Comparison of ENCODE assay signal across 11 cellular contexts in the genomic region with DNA sequence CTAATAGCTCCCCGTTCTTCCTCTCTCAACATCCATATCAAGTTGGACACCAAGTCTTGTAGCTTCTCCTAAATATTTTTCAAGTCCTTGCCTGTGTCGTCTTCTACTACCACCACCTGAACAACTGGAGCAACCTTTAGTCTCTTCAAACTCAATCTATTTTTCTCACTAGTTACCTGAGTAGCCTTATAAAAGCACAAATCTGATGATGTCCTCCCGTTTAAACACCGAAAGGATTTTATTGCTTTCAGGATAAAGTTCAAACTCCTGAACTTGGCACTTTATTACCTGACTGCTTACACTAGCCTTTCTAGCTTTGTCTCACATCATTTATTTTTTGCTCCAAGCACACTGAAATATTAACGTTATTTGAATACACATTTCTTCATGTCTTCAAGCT. TPM values are rescaled to one million over a fixed set of nuclear protein-coding genes. Genes with fewer than 3 reads are reported as not detected.
A peak's percentile ranks its signal among the peaks of the same experiment; 100 is the strongest.
DNase-seq lines count a peak whose midpoint lies in the region; ATAC-seq and TF ChIP-seq lines count a peak whose summit lies in the region.
"Had no signal": no experiment of that assay in that cellular context is flagged by ENCODE, and none has a peak within 500 bp of the region (broad histone marks: within the 10 kb centered on the region; RNA-seq: fewer than 3 reads in every experiment).

No MANE protein-coding gene starts in this region.

- H3K27ac Mint-ChIP-seq in activated T-cell treated with anti-CD3 and anti-CD28 coated beads, Interleukin-2, amount 50 U/mL, for 72 hours: peak overlapping the region; percentile 74
- no peak overlapping the region for H3K27ac Mint-ChIP-seq in activated T-cell treated with anti-CD3 and anti-CD28 coated beads, Interleukin-2, amount 50 U/mL, for 24 hours
- H3K27ac Mint-ChIP-seq in activated T-helper 1 cell treated with anti-CD3 and anti-CD28 coated beads, Interleukin-12 subunit alpha, Interleukin-12 subunit beta, Interleukin-2, Interleukin-4 antibody, amounts not matched to agents 30 ng/mL and 10 ng/mL and 1 ng/mL, durations not matched to agents 14 hours and 24 hours and 36 hours: peak overlapping the region; percentile 4
- H3K27ac Mint-ChIP-seq in stimulated activated effector memory CD8-positive, alpha-beta T cell treated with anti-CD3 and anti-CD28 coated beads, Interleukin-12 subunit alpha, Interleukin-12 subunit beta, amount 100 ng/mL, for 72 hours: peak overlapping the region; percentile 0

- peaks cover 0 to 8% (median 3%) of the 10 kb centered on the region in 4 donors for H3K4me1 ChIP-seq in right lobe of liver

- H3K4me3 Mint-ChIP-seq in activated T-cell treated with anti-CD3 and anti-CD28 coated beads, Interleukin-2, amount 50 U/mL, for 72 hours: peak overlapping the region; percentile 5 to 91
- H3K4me3 Mint-ChIP-seq in activated T-cell treated with anti-CD3 and anti-CD28 coated beads, Interleukin-2, amount 50 U/mL, for 24 hours: no peak overlapping the region
- peak overlapping the region; percentile 42 for H3K4me3 Mint-ChIP-seq in activated T-helper 1 cell treated with anti-CD3 and anti-CD28 coated beads, Interleukin-12 subunit alpha, Interleukin-12 subunit beta, Interleukin-2, Interleukin-4 antibody, amounts not matched to agents 30 ng/mL and 10 ng/mL and 1 ng/mL, durations not matched to agents 14 hours and 24 hours and 36 hours
- H3K4me3 Mint-ChIP-seq in stimulated activated effector memory CD8-positive, alpha-beta T cell treated with anti-CD3 and anti-CD28 coated beads, Interleukin-12 subunit alpha, Interleukin-12 subunit beta, amount 100 ng/mL, for 72 hours: peak overlapping the region; percentile 68

- H3K27me3 Mint-ChIP-seq in activated T-cell treated with anti-CD3 and anti-CD28 coated beads, Interleukin-2, amount 50 U/mL, for 72 hours (ENCODE audit: low read depth): peaks cover 20% of the 10 kb centered on the region
- H3K27me3 Mint-ChIP-seq in activated T-cell treated with anti-CD3 and anti-CD28 coated beads, Interleukin-2, amount 50 U/mL, for 24 hours: peaks cover 20% of the 10 kb centered on the region
- H3K27me3 Mint-ChIP-seq in activated T-helper 1 cell treated with anti-CD3 and anti-CD28 coated beads, Interleukin-12 subunit alpha, Interleukin-12 subunit beta, Interleukin-2, Interleukin-4 antibody, amounts not matched to agents 30 ng/mL and 10 ng/mL and 1 ng/mL, durations not matched to agents 14 hours and 24 hours and 36 hours (ENCODE audit: insufficient read depth): peaks cover 22% of the 10 kb centered on the region

- DNase-seq in activated T-cell treated with anti-CD3 and anti-CD28 coated beads, Interleukin-2, amount 50 U/mL, for 72 hours: no peak
- DNase-seq in activated T-cell treated with anti-CD3 and anti-CD28 coated beads, Interleukin-2, amount 50 U/mL, for 24 hours: no peak
- no peak for DNase-seq in activated T-helper 1 cell treated with anti-CD3 and anti-CD28 coated beads, Interleukin-12 subunit alpha, Interleukin-12 subunit beta, Interleukin-2, Interleukin-4 antibody, amounts not matched to agents 30 ng/mL and 10 ng/mL and 1 ng/mL, durations not matched to agents 14 hours and 24 hours and 36 hours (ENCODE audit: low spot score)
- DNase-seq in right lobe of liver: no peak
- DNase-seq in stimulated activated effector memory CD8-positive, alpha-beta T cell treated with anti-CD3 and anti-CD28 coated beads, Interleukin-12 subunit alpha, Interleukin-12 subunit beta, amount 100 ng/mL, for 72 hours (ENCODE audit: low spot score in 2 of 2): no peak
- DNase-seq in NCI-H226: no peak
- no peak for DNase-seq in SIG-M5 treated with dmso at 0.1 percent for 504 hours (lab: John Stamatoyannopoulos, UW; ENCODE audit: unreplicated experiment)
- DNase-seq: DMS53; NCI-H1048; stimulated activated CD8-positive, alpha-beta memory T cell treated with anti-CD3 and anti-CD28 coated beads, Interleukin-4, amount 100 ng/mL, for 48 hours had no signal

- 33% methylated on average over 5 of the region's 5 CpGs for WGBS in right lobe of liver (ENCODE audit: insufficient coverage, low coverage, low lambda C conversion rate, missing lambda C conversion rate)

- no peak for TF ChIP-seq POLR2A in right lobe of liver (IDR thresholded peaks at IDR 0.05)

- H3K27ac ChIP-seq in right lobe of liver: peak overlapping the region in 2 of 3 donors; percentile 67 to 77

- ATAC-seq in activated T-cell treated with anti-CD3 and anti-CD28 coated beads, Interleukin-2, amount 50 U/mL, for 72 hours (replicated peaks in 1 of 2): no peak
- ATAC-seq in right lobe of liver (no peak), GM18867 (IDR thresholded peaks at IDR 0.05; ENCODE audit: unreplicated experiment) (no peak)
- ATAC-seq in stimulated activated effector memory CD8-positive, alpha-beta T cell treated with anti-CD3 and anti-CD28 coated beads, Interleukin-12 subunit alpha, Interleukin-12 subunit beta, amount 100 ng/mL, for 72 hours: no peak

- H3K36me3 ChIP-seq in right lobe of liver: no peaks in the 10 kb centered on the region

- no peaks in the 10 kb centered on the region for H3K9me3 Mint-ChIP-seq in activated T-cell treated with anti-CD3 and anti-CD28 coated beads, Interleukin-2, amount 50 U/mL, for 72 hours
- H3K9me3 Mint-ChIP-seq in activated T-cell treated with anti-CD3 and anti-CD28 coated beads, Interleukin-2, amount 50 U/mL, for 24 hours: no peaks in the 10 kb centered on the region
- no peaks in the 10 kb centered on the region for H3K9me3 Mint-ChIP-seq in activated T-helper 1 cell treated with anti-CD3 and anti-CD28 coated beads, Interleukin-12 subunit alpha, Interleukin-12 subunit beta, Interleukin-2, Interleukin-4 antibody, amounts not matched to agents 30 ng/mL and 10 ng/mL and 1 ng/mL, durations not matched to agents 14 hours and 24 hours and 36 hours
- no peaks in the 10 kb centered on the region for H3K9me3 Mint-ChIP-seq in stimulated activated effector memory CD8-positive, alpha-beta T cell treated with anti-CD3 and anti-CD28 coated beads, Interleukin-12 subunit alpha, Interleukin-12 subunit beta, amount 100 ng/mL, for 72 hours

- peaks cover 4% of the 10 kb centered on the region for H3K4me1 Mint-ChIP-seq in activated T-cell treated with anti-CD3 and anti-CD28 coated beads, Interleukin-2, amount 50 U/mL, for 72 hours (ENCODE audit: low read depth)
- H3K4me1 Mint-ChIP-seq in activated T-cell treated with anti-CD3 and anti-CD28 coated beads, Interleukin-2, amount 50 U/mL, for 24 hours (ENCODE audit: low read depth): peaks cover 12% of the 10 kb centered on the region
- H3K4me1 Mint-ChIP-seq in activated T-helper 1 cell treated with anti-CD3 and anti-CD28 coated beads, Interleukin-12 subunit alpha, Interleukin-12 subunit beta, Interleukin-2, Interleukin-4 antibody, amounts not matched to agents 30 ng/mL and 10 ng/mL and 1 ng/mL, durations not matched to agents 14 hours and 24 hours and 36 hours (ENCODE audit: low read depth): peaks cover 25% of the 10 kb centered on the region
- no peaks in the 10 kb centered on the region for H3K4me1 Mint-ChIP-seq in stimulated activated effector memory CD8-positive, alpha-beta T cell treated with anti-CD3 and anti-CD28 coated beads, Interleukin-12 subunit alpha, Interleukin-12 subunit beta, amount 100 ng/mL, for 72 hours

- no peak for TF ChIP-seq CTCF in right lobe of liver (IDR thresholded peaks at IDR 0.05)

- H3K9me3 ChIP-seq in right lobe of liver: no peaks in the 10 kb centered on the region

- no peak overlapping the region for H3K4me3 ChIP-seq in right lobe of liver

- intact Hi-C loops in activated T-helper 1 cell treated with anti-CD3 and anti-CD28 coated beads, Interleukin-12 subunit alpha, Interleukin-12 subunit beta, Interleukin-2, Interleukin-4 antibody, amounts not matched to agents 30 ng/mL and 10 ng/mL and 1 ng/mL, durations not matched to agents 14 hours and 24 hours and 36 hours (cut with micrococcal nuclease): loop anchor here (10.0 kb wide), 1 partner anchor 120 kb away; no protein-coding TSS in a partner anchor
- intact Hi-C loops in right lobe of liver (cut with DNase I): no loop called here

- H3K36me3 Mint-ChIP-seq in activated T-cell treated with anti-CD3 and anti-CD28 coated beads, Interleukin-2, amount 50 U/mL, for 72 hours (ENCODE audit: insufficient read depth in 2 of 2): peaks cover 0 to 2% of the 10 kb centered on the region in 2 donors
- no peaks in the 10 kb centered on the region for H3K36me3 Mint-ChIP-seq in activated T-cell treated with anti-CD3 and anti-CD28 coated beads, Interleukin-2, amount 50 U/mL, for 24 hours (ENCODE audit: low read depth)
- no peaks in the 10 kb centered on the region for H3K36me3 Mint-ChIP-seq in activated T-helper 1 cell treated with anti-CD3 and anti-CD28 coated beads, Interleukin-12 subunit alpha, Interleukin-12 subunit beta, Interleukin-2, Interleukin-4 antibody, amounts not matched to agents 30 ng/mL and 10 ng/mL and 1 ng/mL, durations not matched to agents 14 hours and 24 hours and 36 hours (ENCODE audit: low read depth)
- H3K36me3 Mint-ChIP-seq in stimulated activated effector memory CD8-positive, alpha-beta T cell treated with anti-CD3 and anti-CD28 coated beads, Interleukin-12 subunit alpha, Interleukin-12 subunit beta, amount 100 ng/mL, for 72 hours: peaks cover 7% of the 10 kb centered on the region

- no peaks in the 10 kb centered on the region for H3K27me3 ChIP-seq in right lobe of liver

RNA-seq across cellular contexts. Expression of a gene that starts 1.3 kb away (rescaled TPM):
- 10 to 100 TPM; 40.8 to 56.8 TPM for total RNA-seq in activated T-cell treated with anti-CD3 and anti-CD28 coated beads, Interleukin-2, amount 50 U/mL, for 72 hours
- total RNA-seq in activated T-helper 1 cell treated with anti-CD3 and anti-CD28 coated beads, Interleukin-12 subunit alpha, Interleukin-12 subunit beta, Interleukin-2, Interleukin-4 antibody, amounts not matched to agents 30 ng/mL and 10 ng/mL and 1 ng/mL, durations not matched to agents 14 hours and 24 hours and 36 hours: 33.1 and 38.4 TPM in 2 replicates
- 10 to 100 TPM in 2 of 6 experiments, 1 to 10 TPM in 4; 7.3 to 14.5 (median 9.3) TPM for total RNA-seq in right lobe of liver
